In genomic region chr17:49039518-49039917, GRCh38 we compare ENCODE assay signal across 7 cellular contexts. TPM values are rescaled to one million over a fixed set of nuclear protein-coding genes. Genes with fewer than 3 reads are reported as not detected.
"Had no signal": no experiment of that assay in that cellular context is flagged by ENCODE, and none has a peak within 500 bp of the region (broad histone marks: within the 10 kb centered on the region; RNA-seq: fewer than 3 reads in every experiment).

No MANE protein-coding gene starts in this region.

RNA-seq across cellular contexts. Expression of gene IGF2BP1, which starts 42.3 kb away (rescaled TPM):
- total RNA-seq: activated naive CD8-positive, alpha-beta T cell treated with anti-CD3 and anti-CD28 coated beads, Interleukin-2, amount 10 ng/mL, durations not matched to agents 7 days and 5 days; activated T-helper 1 cell treated with anti-CD3 and anti-CD28 coated beads, Interleukin-12 subunit alpha, Interleukin-12 subunit beta, Interleukin-2, Interleukin-4 antibody, amounts not matched to agents 30 ng/mL and 10 ng/mL and 1 ng/mL, durations not matched to agents 14 hours and 24 hours and 36 hours; ascending aorta; body of pancreas; breast epithelium; bronchial epithelial cell; cardiac septum had no signal
